In the genomic region with DNA sequence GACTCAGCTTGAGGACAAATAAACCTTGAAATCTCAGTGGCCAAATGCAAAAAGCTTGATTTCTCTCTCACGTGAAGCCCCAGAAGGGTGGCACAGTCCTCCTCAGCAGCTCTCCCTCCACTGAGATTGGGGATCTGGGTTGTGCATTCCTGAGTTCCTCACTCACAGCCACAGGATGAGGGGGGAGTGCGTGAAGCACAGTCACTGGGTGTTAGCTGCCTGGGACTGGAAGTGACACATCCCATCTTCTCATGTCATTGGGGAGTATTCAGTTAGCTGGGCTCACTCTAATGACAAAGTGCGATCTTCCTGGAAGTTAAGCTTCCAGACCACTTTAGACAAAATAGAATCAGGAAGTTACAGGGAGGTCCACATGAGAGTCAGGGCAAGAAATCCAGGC, we compare ENCODE assay signal across 14 cellular contexts.
DNase-seq lines count a peak whose midpoint lies in the region; ATAC-seq, FAIRE-seq and TF ChIP-seq lines count a peak whose summit lies in the region.
"Had no signal": no experiment of that assay in that cellular context is flagged by ENCODE, and none has a peak within 500 bp of the region (broad histone marks: within the 10 kb centered on the region; RNA-seq: fewer than 3 reads in every experiment).

No MANE protein-coding gene starts in this region.

- H3K79me1 ChIP-seq in mesendoderm (ENCODE audit: low read length), result no peaks in the 10 kb centered on the region

- DNase-seq in EH (ENCODE audit: low read depth) (peak; percentile 92), NCI-H226 (peak; percentile 20), endothelial cell of umbilical vein (ENCODE audit: low read depth, low spot score) (peak; percentile 46), mesendoderm (peak; percentile 52), DMS114 treated with DMSO at 0.1 percent for 48 hours (lab: John Stamatoyannopoulos, UW; ENCODE audit: unreplicated experiment) (no peak), retina (no peak)
- DNase-seq in activated CD8-positive, alpha-beta T cell treated with anti-CD3 and anti-CD28 coated beads, Interleukin-2, amount 10 ng/mL, durations not matched to agents 7 days and 5 days, result no peak
- DNase-seq: activated CD4-positive, CD25-positive, alpha-beta regulatory T cell; CD4-positive, alpha-beta T cell; naive thymus-derived CD4-positive, alpha-beta T cell; NCI-H2081 treated with DMSO at 0.1 percent for 48 hours; right cardiac atrium; substantia nigra had no signal

- ATAC-seq in activated CD8-positive, alpha-beta T cell treated with anti-CD3 and anti-CD28 coated beads, Interleukin-2, amount 10 ng/mL, durations not matched to agents 7 days and 5 days, result no peak
- ATAC-seq in GM21526 (IDR thresholded peaks at IDR 0.05; ENCODE audit: low FRiP score, unreplicated experiment), result no peak
- ATAC-seq: naive thymus-derived CD4-positive, alpha-beta T cell had no signal

- H3K27me3 ChIP-seq in endothelial cell of umbilical vein (ENCODE audit: control insufficient read depth in 2 of 2, insufficient read depth in 2 of 2, low read length in 2 of 2) (no peaks in the 10 kb centered on the region), mesendoderm (ENCODE audit: insufficient read depth, low read length, poor library complexity) (no peaks in the 10 kb centered on the region)

- H3K56ac ChIP-seq in mesendoderm (ENCODE audit: low read length), result no peak overlapping the region

- no peak overlapping the region for H2BK5ac ChIP-seq in mesendoderm (ENCODE audit: low read length)

- no peak overlapping the region for H3K18ac ChIP-seq in mesendoderm (ENCODE audit: low read length)

- POLR2A ChIA-PET in endothelial cell of umbilical vein (lab: Charles Lee), result no interaction called here
- POLR2A ChIA-PET in activated CD8-positive, alpha-beta T cell treated with anti-CD3 and anti-CD28 coated beads, Interleukin-2, amount 10 ng/mL, durations not matched to agents 7 days and 5 days (lab: Charles Lee), result no interaction called here

- H2BK15ac ChIP-seq in mesendoderm (replicated peaks; ENCODE audit: low read depth), result no peak overlapping the region

- peak overlapping the region; percentile 33 for H2AFZ ChIP-seq in endothelial cell of umbilical vein (ENCODE audit: low read depth, low read length)

- no peaks in the 10 kb centered on the region for H3K79me2 ChIP-seq in endothelial cell of umbilical vein (ENCODE audit: control insufficient read depth, insufficient read depth, low read length)
- H3K79me2 ChIP-seq in mesendoderm (ENCODE audit: control insufficient read depth, insufficient read depth, low read length), result no peaks in the 10 kb centered on the region

- H3K27ac ChIP-seq in endothelial cell of umbilical vein (ENCODE audit: insufficient read depth, low read depth, low read length) (peak overlapping the region; percentile 37), mesendoderm (ENCODE audit: low read depth, low read length) (no peak overlapping the region)

- CTCF ChIA-PET in endothelial cell of umbilical vein (lab: Charles Lee), result interaction anchor here (0.9 to 1.6 kb wide), 5 partner anchors 20 to 192 kb away, joined by 3 read pairs; partner anchors contain the start of gene LRFN2
- CTCF ChIA-PET in activated CD8-positive, alpha-beta T cell treated with anti-CD3 and anti-CD28 coated beads, Interleukin-2, amount 10 ng/mL, durations not matched to agents 7 days and 5 days (lab: Charles Lee), result interaction anchor here (1.7 kb wide), 1 partner anchor 913 kb away, joined by 4 read pairs; no protein-coding TSS in a partner anchor

- no peaks in the 10 kb centered on the region for H3K36me3 Mint-ChIP-seq in activated CD8-positive, alpha-beta T cell treated with anti-CD3 and anti-CD28 coated beads, Interleukin-2, amount 10 ng/mL, durations not matched to agents 7 days and 5 days (ENCODE audit: low read depth)
- H3K36me3 Mint-ChIP-seq: naive thymus-derived CD4-positive, alpha-beta T cell had no signal

- no peak for TF ChIP-seq POLR2A in endothelial cell of umbilical vein (IDR thresholded peaks at IDR 0.05; ENCODE audit: low read depth, low read length)

- no peak for TF ChIP-seq CTCF in endothelial cell of umbilical vein (IDR thresholded peaks at IDR 0.05; ENCODE audit: extremely low read depth in 1 of 2, insufficient read depth in 1 of 2, low read depth in 1 of 2, low read length in 2 of 2)

- no peaks in the 10 kb centered on the region for H3K9me1 ChIP-seq in endothelial cell of umbilical vein (replicated peaks; ENCODE audit: control insufficient read depth, extremely low read depth, insufficient read depth, low read length)

- H3K9ac ChIP-seq in endothelial cell of umbilical vein (replicated peaks; ENCODE audit: extremely low read depth, insufficient read depth, low read length) (no peak overlapping the region), mesendoderm (ENCODE audit: low read length) (no peak overlapping the region)

- FAIRE-seq in endothelial cell of umbilical vein (lab: Jason Lieb, UNC), result peak; percentile 83

- H3K4ac ChIP-seq in mesendoderm (ENCODE audit: low read depth, low read length), result no peak overlapping the region

- H3K23ac ChIP-seq in mesendoderm (ENCODE audit: low read length), result no peak overlapping the region

- H3K4me3 Mint-ChIP-seq in activated CD8-positive, alpha-beta T cell treated with anti-CD3 and anti-CD28 coated beads, Interleukin-2, amount 10 ng/mL, durations not matched to agents 7 days and 5 days, result no peak overlapping the region
- H3K4me3 Mint-ChIP-seq: CD4-positive, alpha-beta T cell; naive thymus-derived CD4-positive, alpha-beta T cell had no signal

- H3K27me3 Mint-ChIP-seq in activated CD8-positive, alpha-beta T cell treated with anti-CD3 and anti-CD28 coated beads, Interleukin-2, amount 10 ng/mL, durations not matched to agents 7 days and 5 days (ENCODE audit: low read depth), result peaks cover 10% of the 10 kb centered on the region

- no TSS peak for BruUV-seq in endothelial cell of umbilical vein (replicated peaks; lab: Mats Ljungman, UMichigan)

- no peak overlapping the region for H4K8ac ChIP-seq in mesendoderm (ENCODE audit: low read depth, low read length)

- H3K4me2 ChIP-seq in endothelial cell of umbilical vein (ENCODE audit: insufficient read depth, low read length) (no peak overlapping the region), mesendoderm (ENCODE audit: low read length) (no peak overlapping the region)

- H3K4me1 ChIP-seq in endothelial cell of umbilical vein (ENCODE audit: control insufficient read depth, extremely low read depth, insufficient read depth, low read length) (peaks cover 21% of the 10 kb centered on the region), mesendoderm (ENCODE audit: control insufficient read depth, low read depth, low read length) (no peaks in the 10 kb centered on the region)

- dilution Hi-C loops in endothelial cell of umbilical vein (cut with MboI; ENCODE audit: extremely low pct_ligation_motif_present, low sequenced_read_pairs), result no loop called here

- no peaks in the 10 kb centered on the region for H4K20me1 ChIP-seq in endothelial cell of umbilical vein (replicated peaks; ENCODE audit: control insufficient read depth, extremely low read depth, insufficient read depth, low read length)

- H3K9me3 ChIP-seq in endothelial cell of umbilical vein (replicated peaks; ENCODE audit: control insufficient read depth, insufficient read depth, low read length), result no peaks in the 10 kb centered on the region

- H3K4me3 ChIP-seq in endothelial cell of umbilical vein (replicated peaks in 1 of 3; ENCODE audit: insufficient read depth in 1 of 3, low read depth in 1 of 3, low read length in 3 of 3) (no peak overlapping the region), mesendoderm (ENCODE audit: low read length) (no peak overlapping the region)

- H3K4me1 Mint-ChIP-seq in activated CD8-positive, alpha-beta T cell treated with anti-CD3 and anti-CD28 coated beads, Interleukin-2, amount 10 ng/mL, durations not matched to agents 7 days and 5 days (ENCODE audit: low read depth), result no peaks in the 10 kb centered on the region
- H3K4me1 Mint-ChIP-seq: naive thymus-derived CD4-positive, alpha-beta T cell had no signal

- no peak overlapping the region for H2AK5ac ChIP-seq in mesendoderm (ENCODE audit: low read length)

- H3K36me3 ChIP-seq in endothelial cell of umbilical vein (ENCODE audit: control insufficient read depth in 2 of 2, extremely low read depth in 1 of 2, insufficient read depth in 2 of 2, low read length in 2 of 2), result no peaks in the 10 kb centered on the region
- H3K36me3 ChIP-seq in mesendoderm (ENCODE audit: control insufficient read depth, insufficient read depth, low read length), result no peaks in the 10 kb centered on the region

- intact Hi-C loops in endothelial cell of umbilical vein (cut with micrococcal nuclease), result no loop called here

- H2BK120ac ChIP-seq in mesendoderm (ENCODE audit: low read depth, low read length), result no peak overlapping the region

- H3K9me3 Mint-ChIP-seq in activated CD8-positive, alpha-beta T cell treated with anti-CD3 and anti-CD28 coated beads, Interleukin-2, amount 10 ng/mL, durations not matched to agents 7 days and 5 days (ENCODE audit: insufficient read depth), result no peaks in the 10 kb centered on the region
- H3K9me3 Mint-ChIP-seq: CD4-positive, alpha-beta T cell had no signal

- WGBS in mesendoderm (ENCODE audit: extremely low coverage, insufficient coverage, low lambda C conversion rate), result no CpG with 5 or more reads among the region's 3 CpGs

- no peak overlapping the region for H3K27ac Mint-ChIP-seq in activated CD8-positive, alpha-beta T cell treated with anti-CD3 and anti-CD28 coated beads, Interleukin-2, amount 10 ng/mL, durations not matched to agents 7 days and 5 days
- H3K27ac Mint-ChIP-seq: CD4-positive, alpha-beta T cell; naive thymus-derived CD4-positive, alpha-beta T cell had no signal

- H4K5ac ChIP-seq in mesendoderm (ENCODE audit: low read length), result no peak overlapping the region

TF ChIP-seq in endothelial cell of umbilical vein, 7 proteins besides CTCF, POLR2A, EP300 and RAD21:
- TF ChIP-seq GATA2 (IDR thresholded peaks at IDR 0.05; ENCODE audit: insufficient read depth, insufficient read length, low read depth, low read length) (peak; percentile 69), FOS (IDR thresholded peaks at IDR 0.05; ENCODE audit: borderline replicate concordance, insufficient read depth, low read length) (peak; percentile 87), POLR2AphosphoS5 (IDR thresholded peaks at IDR 0.05; ENCODE audit: insufficient read depth, low read depth, low read length) (peak; percentile 47), MYC (IDR thresholded peaks at IDR 0.05; ENCODE audit: low read depth, low read length) (no peak), JUN (IDR thresholded peaks at IDR 0.05; ENCODE audit: borderline replicate concordance, insufficient read depth, insufficient read length, low read depth) (no peak), EZH2 (IDR thresholded peaks at IDR 0.05; ENCODE audit: borderline replicate concordance, low read depth, low read length, severe bottlenecking) (no peak)
- TF ChIP-seq, protein P1, sequence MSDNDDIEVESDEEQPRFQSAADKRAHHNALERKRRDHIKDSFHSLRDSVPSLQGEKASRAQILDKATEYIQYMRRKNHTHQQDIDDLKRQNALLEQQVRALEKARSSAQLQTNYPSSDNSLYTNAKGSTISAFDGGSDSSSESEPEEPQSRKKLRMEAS (IDR thresholded peaks at IDR 0.05; ENCODE audit: insufficient read depth, insufficient read length), result no peak
TF ChIP-seq in endothelial cell of umbilical vein: peak in this region for 3.

Comparison
In these comparisons a context has a peak if more than half of its experiments do, and no peak if none do; other contexts are left out.
1. DNase-seq: peak in EH (single experiment), NCI-H226 (single experiment), endothelial cell of umbilical vein (single experiment) and mesendoderm (single experiment); none in DMS114 treated with DMSO at 0.1 percent for 48 hours (single experiment), activated CD8-positive, alpha-beta T cell treated with anti-CD3 and anti-CD28 coated beads, Interleukin-2, amount 10 ng/mL, durations not matched to agents 7 days and 5 days (single experiment) and retina (single experiment).